24 cellular contexts compared by ENCODE assay signal in genomic region chr14:21208554-21208953, GRCh38. TPM values are rescaled to one million over a fixed set of nuclear protein-coding genes. Genes with fewer than 3 reads are reported as not detected.
A peak's percentile ranks its signal among the peaks of the same experiment; 100 is the strongest.
DNase-seq lines count a peak whose midpoint lies in the region; ATAC-seq and TF ChIP-seq lines count a peak whose summit lies in the region.
"Had no signal": no experiment of that assay in that cellular context is flagged by ENCODE, and none has a peak within 500 bp of the region (broad histone marks: within the 10 kb centered on the region; RNA-seq: fewer than 3 reads in every experiment).

No MANE protein-coding gene starts in this region.

- POLR2A ChIA-PET in CD4-positive, alpha-beta T cell (lab: Charles Lee), result no interaction called here
- POLR2A ChIA-PET in SK-N-SH (lab: Yijun Ruan, JAX), result no interaction called here

- ATAC-seq in activated T-cell treated with anti-CD3 and anti-CD28 coated beads, Interleukin-2, amount 50 U/mL, for 72 hours (replicated peaks in 1 of 2), result no peak
- ATAC-seq in CD4-positive, alpha-beta T cell (ENCODE audit: poor library complexity), result no peak
- no peak for ATAC-seq in activated T-helper 17 cell treated with anti-CD3 and anti-CD28 coated beads, Interleukin-2, amount 50 U/mL, for 72 hours (replicated peaks)
- ATAC-seq in natural killer cell treated with Interleukin-12 subunit alpha and Interleukin-12 subunit beta and Interleukin-15 and Interleukin-18, amount 100 ng/mL, for 72 hours, result no peak
- no peak for ATAC-seq in HG02840 (IDR thresholded peaks at IDR 0.05; ENCODE audit: low FRiP score, unreplicated experiment)
- ATAC-seq: K562, PC-3 had no signal

- no peak for TF ChIP-seq CTCF in CD4-positive, alpha-beta T cell (IDR thresholded peaks at IDR 0.05)
- TF ChIP-seq CTCF in SK-N-SH (IDR thresholded peaks at IDR 0.05), result no peak

- no peak overlapping the region for H3K4me2 ChIP-seq in SK-N-SH
- H3K4me2 ChIP-seq: BLaER1 had no signal

- H3K9me3 Mint-ChIP-seq in activated T-cell treated with anti-CD3 and anti-CD28 coated beads, Interleukin-2, amount 50 U/mL, for 72 hours, result no peaks in the 10 kb centered on the region
- H3K9me3 Mint-ChIP-seq in CD4-positive, alpha-beta T cell, result no peaks in the 10 kb centered on the region
- H3K9me3 Mint-ChIP-seq in activated T-helper 17 cell treated with anti-CD3 and anti-CD28 coated beads, Interleukin-2, amount 50 U/mL, for 72 hours, result no peaks in the 10 kb centered on the region
- H3K9me3 Mint-ChIP-seq in natural killer cell treated with Interleukin-12 subunit alpha and Interleukin-12 subunit beta and Interleukin-15 and Interleukin-18, amount 100 ng/mL, for 72 hours, result no peaks in the 10 kb centered on the region
- H3K9me3 Mint-ChIP-seq in T-helper 2 cell treated with Interferon-gamma antibody and Interleukin-4, amounts not matched to agents 5 μg/mL and 100 μg/mL, for 36 hours, result no peaks in the 10 kb centered on the region
- H3K9me3 Mint-ChIP-seq: CD4-positive, alpha-beta memory T cell had no signal

- H3K36me3 Mint-ChIP-seq in activated T-cell treated with anti-CD3 and anti-CD28 coated beads, Interleukin-2, amount 50 U/mL, for 72 hours (ENCODE audit: insufficient read depth in 2 of 2), result peaks cover 16 to 54% of the 10 kb centered on the region in 2 donors
- H3K36me3 Mint-ChIP-seq in CD4-positive, alpha-beta T cell (ENCODE audit: low read depth), result peaks cover 89% of the 10 kb centered on the region
- H3K36me3 Mint-ChIP-seq in activated T-helper 17 cell treated with anti-CD3 and anti-CD28 coated beads, Interleukin-2, amount 50 U/mL, for 72 hours (ENCODE audit: low read depth), result peaks cover 100% of the 10 kb centered on the region
- H3K36me3 Mint-ChIP-seq in natural killer cell treated with Interleukin-12 subunit alpha and Interleukin-12 subunit beta and Interleukin-15 and Interleukin-18, amount 100 ng/mL, for 72 hours, result peaks cover 65% of the 10 kb centered on the region
- H3K36me3 Mint-ChIP-seq in T-helper 2 cell treated with Interferon-gamma antibody and Interleukin-4, amounts not matched to agents 5 μg/mL and 100 μg/mL, for 36 hours (ENCODE audit: low read depth), result peaks cover 81% of the 10 kb centered on the region

- no peaks in the 10 kb centered on the region for H3K27me3 Mint-ChIP-seq in activated T-cell treated with anti-CD3 and anti-CD28 coated beads, Interleukin-2, amount 50 U/mL, for 72 hours (ENCODE audit: low read depth)
- H3K27me3 Mint-ChIP-seq in CD4-positive, alpha-beta T cell, result no peaks in the 10 kb centered on the region
- H3K27me3 Mint-ChIP-seq in activated T-helper 17 cell treated with anti-CD3 and anti-CD28 coated beads, Interleukin-2, amount 50 U/mL, for 72 hours, result no peaks in the 10 kb centered on the region
- H3K27me3 Mint-ChIP-seq in natural killer cell treated with Interleukin-12 subunit alpha and Interleukin-12 subunit beta and Interleukin-15 and Interleukin-18, amount 100 ng/mL, for 72 hours, result no peaks in the 10 kb centered on the region
- no peaks in the 10 kb centered on the region for H3K27me3 Mint-ChIP-seq in T-helper 2 cell treated with Interferon-gamma antibody and Interleukin-4, amounts not matched to agents 5 μg/mL and 100 μg/mL, for 36 hours (ENCODE audit: low read depth)
- H3K27me3 Mint-ChIP-seq: CD4-positive, alpha-beta memory T cell had no signal

- no peak overlapping the region for H3K9ac ChIP-seq in SK-N-SH
- H3K9ac ChIP-seq: BLaER1 had no signal

- H3K4me3 ChIP-seq in SK-N-SH (ENCODE audit: low read depth in 2 of 2, low read length in 1 of 2), result no peak overlapping the region
- H3K4me3 ChIP-seq: BLaER1, K562, SJCRH30 had no signal

- no peaks in the 10 kb centered on the region for H3K9me2 ChIP-seq in SK-N-SH

- TF ChIP-seq EP300 in SK-N-SH (IDR thresholded peaks at IDR 0.05; ENCODE audit: borderline replicate concordance in 1 of 2, low read depth in 1 of 2, low read length in 1 of 2), result no peak

- H3K79me2 ChIP-seq in SK-N-SH (ENCODE audit: insufficient read depth), result peaks cover 45% of the 10 kb centered on the region

- peak overlapping the region; percentile 95 for H3K27ac Mint-ChIP-seq in activated T-cell treated with anti-CD3 and anti-CD28 coated beads, Interleukin-2, amount 50 U/mL, for 72 hours
- peak overlapping the region; percentile 72 for H3K27ac Mint-ChIP-seq in CD4-positive, alpha-beta T cell
- peak overlapping the region; percentile 72 for H3K27ac Mint-ChIP-seq in activated T-helper 17 cell treated with anti-CD3 and anti-CD28 coated beads, Interleukin-2, amount 50 U/mL, for 72 hours
- peak overlapping the region; percentile 28 to 42 for H3K27ac Mint-ChIP-seq in natural killer cell treated with Interleukin-12 subunit alpha and Interleukin-12 subunit beta and Interleukin-15 and Interleukin-18, amount 100 ng/mL, for 72 hours
- H3K27ac Mint-ChIP-seq in T-helper 2 cell treated with Interferon-gamma antibody and Interleukin-4, amounts not matched to agents 5 μg/mL and 100 μg/mL, for 36 hours, result no peak overlapping the region

- H3K4me1 ChIP-seq in SK-N-SH (ENCODE audit: control insufficient read depth in 1 of 2, insufficient read depth in 2 of 2, low read depth in 1 of 2, low read length in 1 of 2), result no peaks in the 10 kb centered on the region
- H3K4me1 ChIP-seq: BLaER1, SJCRH30 had no signal

- TF ChIP-seq RAD21 in SK-N-SH (IDR thresholded peaks at IDR 0.05; ENCODE audit: low read length), result no peak

- peaks cover 85 to 87% of the 10 kb centered on the region in 2 experiments for H3K36me3 ChIP-seq in SK-N-SH (replicated peaks in 1 of 2; ENCODE audit: control insufficient read depth in 1 of 2, insufficient read depth in 2 of 2, low read length in 1 of 2)

- DNase-seq in activated T-cell treated with anti-CD3 and anti-CD28 coated beads, Interleukin-2, amount 50 U/mL, for 72 hours, result no peak
- no peak for DNase-seq in activated T-cell treated with anti-CD3 and anti-CD28 coated beads, Interleukin-2, amount 50 U/mL, for 48 hours
- DNase-seq in CD4-positive, alpha-beta T cell, result no peak
- no peak for DNase-seq in natural killer cell treated with Interleukin-12 subunit alpha and Interleukin-12 subunit beta and Interleukin-15 and Interleukin-18, amount 100 ng/mL, for 72 hours (ENCODE audit: low spot score)
- no peak for DNase-seq in T-helper 2 cell treated with Interferon-gamma antibody and Interleukin-4, amounts not matched to agents 5 μg/mL and 100 μg/mL, for 36 hours (ENCODE audit: low spot score)
- DNase-seq in SK-N-SH, result no peak
- DNase-seq: CD4-positive, alpha-beta memory T cell; COR-L47; Kasumi-1; NCI-H1092 treated with DMSO at 0.1 percent for 48 hours; NCI-H1436; NCI-H1930; NCI-H2107; NCI-H524; NCI-H748 treated with DMSO at 0.1 percent for 48 hours; PC-3; SJCRH30 had no signal

- H3K4me3 Mint-ChIP-seq in activated T-cell treated with anti-CD3 and anti-CD28 coated beads, Interleukin-2, amount 50 U/mL, for 72 hours, result no peak overlapping the region
- H3K4me3 Mint-ChIP-seq in CD4-positive, alpha-beta T cell, result no peak overlapping the region
- H3K4me3 Mint-ChIP-seq in activated T-helper 17 cell treated with anti-CD3 and anti-CD28 coated beads, Interleukin-2, amount 50 U/mL, for 72 hours, result no peak overlapping the region
- no peak overlapping the region for H3K4me3 Mint-ChIP-seq in natural killer cell treated with Interleukin-12 subunit alpha and Interleukin-12 subunit beta and Interleukin-15 and Interleukin-18, amount 100 ng/mL, for 72 hours
- no peak overlapping the region for H3K4me3 Mint-ChIP-seq in T-helper 2 cell treated with Interferon-gamma antibody and Interleukin-4, amounts not matched to agents 5 μg/mL and 100 μg/mL, for 36 hours
- H3K4me3 Mint-ChIP-seq: CD4-positive, alpha-beta memory T cell had no signal

- H3K27ac ChIP-seq in CD4-positive, alpha-beta T cell (ENCODE audit: low read depth, low read length), result no peak overlapping the region
- no peak overlapping the region for H3K27ac ChIP-seq in SK-N-SH (ENCODE audit: low read depth in 2 of 2, low read length in 1 of 2)
- H3K27ac ChIP-seq: BLaER1, SJCRH30 had no signal

- peaks cover 14% of the 10 kb centered on the region for H3K4me1 Mint-ChIP-seq in activated T-cell treated with anti-CD3 and anti-CD28 coated beads, Interleukin-2, amount 50 U/mL, for 72 hours (ENCODE audit: low read depth)
- H3K4me1 Mint-ChIP-seq in CD4-positive, alpha-beta T cell (ENCODE audit: low read depth), result peaks cover 39% of the 10 kb centered on the region
- H3K4me1 Mint-ChIP-seq in activated T-helper 17 cell treated with anti-CD3 and anti-CD28 coated beads, Interleukin-2, amount 50 U/mL, for 72 hours, result peaks cover 24% of the 10 kb centered on the region
- peaks cover 50 to 52% of the 10 kb centered on the region in 2 donors for H3K4me1 Mint-ChIP-seq in natural killer cell treated with Interleukin-12 subunit alpha and Interleukin-12 subunit beta and Interleukin-15 and Interleukin-18, amount 100 ng/mL, for 72 hours (ENCODE audit: low read depth in 2 of 2)
- peaks cover 6% of the 10 kb centered on the region for H3K4me1 Mint-ChIP-seq in T-helper 2 cell treated with Interferon-gamma antibody and Interleukin-4, amounts not matched to agents 5 μg/mL and 100 μg/mL, for 36 hours (ENCODE audit: low read depth)

- H2AFZ ChIP-seq in SK-N-SH (ENCODE audit: low read depth), result no peak overlapping the region

- peaks cover 66% of the 10 kb centered on the region for H4K20me1 ChIP-seq in SK-N-SH (ENCODE audit: insufficient read depth)

- CTCF ChIA-PET in CD4-positive, alpha-beta T cell (lab: Charles Lee), result no interaction called here
- CTCF ChIA-PET in SK-N-SH (lab: Yijun Ruan, JAX), result no interaction called here

- peaks cover 64% of the 10 kb centered on the region for H3F3A ChIP-seq in SK-N-SH (replicated peaks; ENCODE audit: insufficient read depth)

- 97% methylated on average over 4 of the region's 4 CpGs for WGBS in SK-N-SH (ENCODE audit: low lambda C conversion rate)

- H3K9me3 ChIP-seq in CD4-positive, alpha-beta T cell (ENCODE audit: control insufficient read depth, low read length), result no peaks in the 10 kb centered on the region
- no peaks in the 10 kb centered on the region for H3K9me3 ChIP-seq in SK-N-SH
- H3K9me3 ChIP-seq: BLaER1, SJCRH30 had no signal

- H3K27me3 ChIP-seq in CD4-positive, alpha-beta T cell (ENCODE audit: control insufficient read depth, insufficient read depth, low read length), result no peaks in the 10 kb centered on the region
- H3K27me3 ChIP-seq in SK-N-SH (ENCODE audit: insufficient read depth), result no peaks in the 10 kb centered on the region
- H3K27me3 ChIP-seq: BLaER1, SJCRH30 had no signal

- intact Hi-C loops in CD4-positive, alpha-beta T cell (cut with DNase I, micrococcal nuclease), result no loop called here

TF ChIP-seq in SK-N-SH, 30 proteins besides CTCF, POLR2A, EP300 and RAD21 (continues in another document):
- no peak for TF ChIP-seq FOXM1 (IDR thresholded peaks at IDR 0.05; ENCODE audit: low read depth)

RNA-seq across cellular contexts. Expression of gene OR5AU1, which starts 52.7 kb away (rescaled TPM):
- not detected for total RNA-seq in activated T-cell treated with anti-CD3 and anti-CD28 coated beads, Interleukin-2, amount 50 U/mL, for 72 hours
- total RNA-seq in CD4-positive, alpha-beta T cell, result not detected
- total RNA-seq in activated T-helper 17 cell treated with anti-CD3 and anti-CD28 coated beads, Interleukin-2, amount 50 U/mL, for 72 hours, result not detected
- not detected for total RNA-seq in natural killer cell treated with Interleukin-12 subunit alpha and Interleukin-12 subunit beta and Interleukin-15 and Interleukin-18, amount 100 ng/mL, for 72 hours
- not detected in 2 replicates for polyA plus RNA-seq in SK-N-SH (2012; rRNA removed)
- not detected in 2 replicates for polyA plus RNA-seq in SK-N-SH (2012; cell fraction: cytosol; rRNA removed)
- polyA plus RNA-seq in SK-N-SH (2012; cell fraction: nucleus; rRNA removed), result not detected in 2 replicates
- total RNA-seq: CD4-positive, alpha-beta memory T cell; HT-29; K562; M059J; PC-3; SJCRH30 had no signal
- polyA plus RNA-seq: AG04450; CD4-positive, alpha-beta memory T cell; K562 had no signal
